ENCODE assay signal across 1 cellular context in the genomic region with DNA sequence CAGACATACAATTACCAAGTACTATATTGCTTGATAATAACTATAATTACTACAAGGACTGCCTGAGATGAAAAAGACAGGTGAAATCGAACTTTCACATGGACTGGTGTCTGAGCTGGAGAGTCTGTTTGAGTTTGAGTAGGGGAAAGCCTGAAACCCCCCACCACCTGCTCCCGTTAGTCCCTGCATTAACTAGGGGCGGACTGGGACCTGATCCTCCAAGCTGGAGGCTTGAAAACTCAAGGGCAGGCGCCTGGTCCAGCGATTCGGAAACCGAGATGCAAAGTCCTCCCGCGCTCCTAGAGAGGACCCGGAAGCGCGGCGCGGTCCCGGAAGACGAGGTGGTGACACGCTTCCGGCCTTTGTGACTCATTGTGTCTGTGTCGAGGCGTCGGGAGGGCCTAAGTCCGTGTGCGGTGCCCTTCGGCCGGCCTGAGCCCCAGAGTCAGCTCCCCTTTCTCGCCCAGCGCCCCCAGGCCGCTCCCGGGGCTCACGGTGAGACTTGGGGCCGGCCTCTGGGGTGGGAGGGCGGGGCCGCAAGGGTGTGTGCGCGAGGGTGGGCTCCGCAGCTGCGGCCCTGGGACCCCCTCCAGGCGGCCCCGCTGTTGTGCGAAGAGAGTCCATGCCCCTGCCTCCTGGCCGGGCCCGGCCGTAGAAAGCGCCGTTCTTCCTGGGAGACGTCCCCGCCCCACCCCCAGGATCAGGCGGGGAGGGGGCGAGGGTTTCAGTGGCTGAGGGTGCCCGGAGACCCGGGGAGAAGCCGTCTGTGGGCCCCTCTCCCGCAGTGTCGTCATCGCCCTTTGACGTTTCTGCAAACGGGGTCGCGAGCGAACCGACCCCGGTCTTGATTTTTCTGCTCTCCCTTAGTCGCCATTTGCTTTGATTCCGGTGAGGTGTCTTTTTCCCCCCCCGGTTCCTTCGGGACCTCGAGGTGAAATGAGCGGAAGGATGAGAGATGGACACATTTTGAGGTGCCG.
TF ChIP-seq lines count a peak whose summit lies in the region.

Gene ZKSCAN1 (plus strand): TSS at position 365 of the 977 bp plus-strand sequence. CDS start 7,911 bp downstream, outside the sequence.

TF ChIP-seq in HEK293, 187 proteins besides CTCF, POLR2A, EP300 and RAD21 (continued from another document and continues in another):
- TF ChIP-seq ZNF843 (tag by site-specific recombination; IDR thresholded peaks at IDR 0.05): 0 out of 2 replicates have a peak, but pooled peaks have one; percentile 30
- peak; percentile 62; the same call in 1 of the 2 replicates for TF ChIP-seq ZNF561 (tag by site-specific recombination; IDR thresholded peaks at IDR 0.05; ENCODE audit: borderline replicate concordance)
- no peak for TF ChIP-seq ZNF544 (tag by site-specific recombination; IDR thresholded peaks at IDR 0.05)
- no peak for TF ChIP-seq YY1 (tag by site-specific recombination; IDR thresholded peaks at IDR 0.05)
- peak; percentile 28; the same call in 1 of the 2 replicates for TF ChIP-seq ZNF341 (tag by site-specific recombination; IDR thresholded peaks at IDR 0.05; ENCODE audit: low read depth)
- peak; percentile 73; the same call in 1 of the 2 replicates for TF ChIP-seq KLF8 (tag by site-specific recombination; IDR thresholded peaks at IDR 0.05)
- TF ChIP-seq, protein P1, sequence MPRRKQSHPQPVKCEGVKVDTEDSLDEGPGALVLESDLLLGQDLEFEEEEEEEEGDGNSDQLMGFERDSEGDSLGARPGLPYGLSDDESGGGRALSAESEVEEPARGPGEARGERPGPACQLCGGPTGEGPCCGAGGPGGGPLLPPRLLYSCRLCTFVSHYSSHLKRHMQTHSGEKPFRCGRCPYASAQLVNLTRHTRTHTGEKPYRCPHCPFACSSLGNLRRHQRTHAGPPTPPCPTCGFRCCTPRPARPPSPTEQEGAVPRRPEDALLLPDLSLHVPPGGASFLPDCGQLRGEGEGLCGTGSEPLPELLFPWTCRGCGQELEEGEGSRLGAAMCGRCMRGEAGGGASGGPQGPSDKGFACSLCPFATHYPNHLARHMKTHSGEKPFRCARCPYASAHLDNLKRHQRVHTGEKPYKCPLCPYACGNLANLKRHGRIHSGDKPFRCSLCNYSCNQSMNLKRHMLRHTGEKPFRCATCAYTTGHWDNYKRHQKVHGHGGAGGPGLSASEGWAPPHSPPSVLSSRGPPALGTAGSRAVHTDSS (tag by site-specific recombination; IDR thresholded peaks at IDR 0.05): no peak
- TF ChIP-seq ZNF610 (tag by site-specific recombination; IDR thresholded peaks at IDR 0.05; ENCODE audit: borderline replicate concordance): no peak
- TF ChIP-seq, protein P2, sequence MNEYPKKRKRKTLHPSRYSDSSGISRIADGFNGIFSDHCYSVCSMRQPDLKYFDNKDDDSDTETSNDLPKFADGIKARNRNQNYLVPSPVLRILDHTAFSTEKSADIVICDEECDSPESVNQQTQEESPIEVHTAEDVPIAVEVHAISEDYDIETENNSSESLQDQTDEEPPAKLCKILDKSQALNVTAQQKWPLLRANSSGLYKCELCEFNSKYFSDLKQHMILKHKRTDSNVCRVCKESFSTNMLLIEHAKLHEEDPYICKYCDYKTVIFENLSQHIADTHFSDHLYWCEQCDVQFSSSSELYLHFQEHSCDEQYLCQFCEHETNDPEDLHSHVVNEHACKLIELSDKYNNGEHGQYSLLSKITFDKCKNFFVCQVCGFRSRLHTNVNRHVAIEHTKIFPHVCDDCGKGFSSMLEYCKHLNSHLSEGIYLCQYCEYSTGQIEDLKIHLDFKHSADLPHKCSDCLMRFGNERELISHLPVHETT (tag by site-specific recombination; IDR thresholded peaks at IDR 0.05): peak; percentile 59; the same call in 1 of the 2 replicates
- TF ChIP-seq ZNF324 (tag by site-specific recombination; IDR thresholded peaks at IDR 0.05): 0 out of 2 replicates have a peak, but pooled peaks have one; percentile 33
- peak; percentile 94 for TF ChIP-seq ZNF629 (tag by site-specific recombination; IDR thresholded peaks at IDR 0.05)
- no peak for TF ChIP-seq ZNF830 (tag by site-specific recombination; IDR thresholded peaks at IDR 0.05; ENCODE audit: low read depth)
- TF ChIP-seq ZNF2 (tag by site-specific recombination; IDR thresholded peaks at IDR 0.05): 0 out of 2 replicates have a peak, but pooled peaks have one; percentile 32
- TF ChIP-seq ZNF223 (tag by site-specific recombination; IDR thresholded peaks at IDR 0.05): no peak
- no peak for TF ChIP-seq ZNF558 (tag by site-specific recombination; IDR thresholded peaks at IDR 0.05)
- no peak for TF ChIP-seq BCL11A (tag by site-specific recombination; IDR thresholded peaks at IDR 0.05; ENCODE audit: low read depth)
- no peak for TF ChIP-seq WT1 (tag by site-specific recombination; IDR thresholded peaks at IDR 0.05)
- no peak; the same call in 1 of the 2 replicates for TF ChIP-seq SP3 (tag by site-specific recombination; IDR thresholded peaks at IDR 0.05)
- 0 out of 2 replicates have a peak, but pooled peaks have one; percentile 25 for TF ChIP-seq ZNF391 (tag by site-specific recombination; IDR thresholded peaks at IDR 0.05; ENCODE audit: borderline replicate concordance, low read depth)
- no peak for TF ChIP-seq ZNF549 (tag by site-specific recombination; IDR thresholded peaks at IDR 0.05)
- TF ChIP-seq RBAK (tag by site-specific recombination; IDR thresholded peaks at IDR 0.05): no peak
- no peak for TF ChIP-seq ZBTB1 (tag by site-specific recombination; IDR thresholded peaks at IDR 0.05)
- no peak for TF ChIP-seq INSM2 (tag by site-specific recombination; IDR thresholded peaks at IDR 0.05)
- no peak for TF ChIP-seq KLF10 (tag by site-specific recombination; IDR thresholded peaks at IDR 0.05)
- no peak for TF ChIP-seq SETDB1 (IDR thresholded peaks at IDR 0.05; ENCODE audit: insufficient read length, low read length)
- TF ChIP-seq ZBTB26 (tag by site-specific recombination; optimal IDR thresholded peaks at IDR 0.05): peak; percentile 40
- TF ChIP-seq ZNF148 (tag by site-specific recombination; IDR thresholded peaks at IDR 0.05; ENCODE audit: borderline replicate concordance): no peak
- peak; percentile 84 for TF ChIP-seq ZNF692 (tag by site-specific recombination; IDR thresholded peaks at IDR 0.05)
- no peak for TF ChIP-seq ZNF132 (tag by site-specific recombination; IDR thresholded peaks at IDR 0.05; ENCODE audit: borderline replicate concordance)
- peak; percentile 55 for TF ChIP-seq PATZ1 (tag by site-specific recombination; IDR thresholded peaks at IDR 0.05)
- no peak for TF ChIP-seq ZNF169 (tag by site-specific recombination; IDR thresholded peaks at IDR 0.05)
- TF ChIP-seq ZNF155 (tag by site-specific recombination; IDR thresholded peaks at IDR 0.05): no peak
- no peak for TF ChIP-seq SALL2 (tag by site-specific recombination; IDR thresholded peaks at IDR 0.05; ENCODE audit: borderline replicate concordance)
- 0 out of 2 replicates have a peak, but pooled peaks have one; percentile 7 for TF ChIP-seq ZXDB (tag by site-specific recombination; IDR thresholded peaks at IDR 0.05)
- TF ChIP-seq, protein P3, sequence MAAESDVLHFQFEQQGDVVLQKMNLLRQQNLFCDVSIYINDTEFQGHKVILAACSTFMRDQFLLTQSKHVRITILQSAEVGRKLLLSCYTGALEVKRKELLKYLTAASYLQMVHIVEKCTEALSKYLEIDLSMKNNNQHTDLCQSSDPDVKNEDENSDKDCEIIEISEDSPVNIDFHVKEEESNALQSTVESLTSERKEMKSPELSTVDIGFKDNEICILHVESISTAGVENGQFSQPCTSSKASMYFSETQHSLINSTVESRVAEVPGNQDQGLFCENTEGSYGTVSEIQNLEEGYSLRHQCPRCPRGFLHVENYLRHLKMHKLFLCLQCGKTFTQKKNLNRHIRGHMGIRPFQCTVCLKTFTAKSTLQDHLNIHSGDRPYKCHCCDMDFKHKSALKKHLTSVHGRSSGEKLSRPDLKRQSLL (tag by site-specific recombination; IDR thresholded peaks at IDR 0.05): 0 out of 2 replicates have a peak, but pooled peaks have one; percentile 24
- TF ChIP-seq SP2 (tag by site-specific recombination; IDR thresholded peaks at IDR 0.05): peak; percentile 86
- peak; percentile 37; the same call in 1 of the 2 replicates for TF ChIP-seq ELK4 (IDR thresholded peaks at IDR 0.05; ENCODE audit: borderline replicate concordance, low read depth, low read length)
- peak; percentile 73 for TF ChIP-seq ZFP69B (tag by site-specific recombination; IDR thresholded peaks at IDR 0.05)
- TF ChIP-seq ZNF76 (tag by site-specific recombination; IDR thresholded peaks at IDR 0.05; ENCODE audit: borderline replicate concordance, low read depth): peak; percentile 47; the same call in 1 of the 2 replicates
- TF ChIP-seq ZNF514 (tag by site-specific recombination; IDR thresholded peaks at IDR 0.05): no peak
- no peak for TF ChIP-seq ZNF404 (tag by site-specific recombination; IDR thresholded peaks at IDR 0.05)
